ENCODE assay signal across 1 cellular context in genomic region chr12:124805050-124805449, GRCh38.
TF ChIP-seq lines count a peak whose summit lies in the region.

No MANE protein-coding gene starts in this region.

TF ChIP-seq in GM23338, 12 proteins besides CTCF, POLR2A, EP300 and RAD21 (continued from another document):
- TF ChIP-seq, protein P1, sequence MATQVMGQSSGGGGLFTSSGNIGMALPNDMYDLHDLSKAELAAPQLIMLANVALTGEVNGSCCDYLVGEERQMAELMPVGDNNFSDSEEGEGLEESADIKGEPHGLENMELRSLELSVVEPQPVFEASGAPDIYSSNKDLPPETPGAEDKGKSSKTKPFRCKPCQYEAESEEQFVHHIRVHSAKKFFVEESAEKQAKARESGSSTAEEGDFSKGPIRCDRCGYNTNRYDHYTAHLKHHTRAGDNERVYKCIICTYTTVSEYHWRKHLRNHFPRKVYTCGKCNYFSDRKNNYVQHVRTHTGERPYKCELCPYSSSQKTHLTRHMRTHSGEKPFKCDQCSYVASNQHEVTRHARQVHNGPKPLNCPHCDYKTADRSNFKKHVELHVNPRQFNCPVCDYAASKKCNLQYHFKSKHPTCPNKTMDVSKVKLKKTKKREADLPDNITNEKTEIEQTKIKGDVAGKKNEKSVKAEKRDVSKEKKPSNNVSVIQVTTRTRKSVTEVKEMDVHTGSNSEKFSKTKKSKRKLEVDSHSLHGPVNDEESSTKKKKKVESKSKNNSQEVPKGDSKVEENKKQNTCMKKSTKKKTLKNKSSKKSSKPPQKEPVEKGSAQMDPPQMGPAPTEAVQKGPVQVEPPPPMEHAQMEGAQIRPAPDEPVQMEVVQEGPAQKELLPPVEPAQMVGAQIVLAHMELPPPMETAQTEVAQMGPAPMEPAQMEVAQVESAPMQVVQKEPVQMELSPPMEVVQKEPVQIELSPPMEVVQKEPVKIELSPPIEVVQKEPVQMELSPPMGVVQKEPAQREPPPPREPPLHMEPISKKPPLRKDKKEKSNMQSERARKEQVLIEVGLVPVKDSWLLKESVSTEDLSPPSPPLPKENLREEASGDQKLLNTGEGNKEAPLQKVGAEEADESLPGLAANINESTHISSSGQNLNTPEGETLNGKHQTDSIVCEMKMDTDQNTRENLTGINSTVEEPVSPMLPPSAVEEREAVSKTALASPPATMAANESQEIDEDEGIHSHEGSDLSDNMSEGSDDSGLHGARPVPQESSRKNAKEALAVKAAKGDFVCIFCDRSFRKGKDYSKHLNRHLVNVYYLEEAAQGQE (IDR thresholded peaks at IDR 0.05; ENCODE audit: unreplicated experiment), result no peak
- TF ChIP-seq POLR2AphosphoS5 (IDR thresholded peaks at IDR 0.05; ENCODE audit: low read depth), result no peak
- no peak for TF ChIP-seq ETS1 (IDR thresholded peaks at IDR 0.05)
- no peak for TF ChIP-seq ZNF331 (CRISPR knock-in tag; IDR thresholded peaks at IDR 0.05; ENCODE audit: low read depth)
- TF ChIP-seq NANOG (IDR thresholded peaks at IDR 0.05; ENCODE audit: borderline replicate concordance), result no peak
- no peak for TF ChIP-seq STAT1 (IDR thresholded peaks at IDR 0.05; ENCODE audit: unreplicated experiment)
- no peak for TF ChIP-seq ZNF114 (CRISPR knock-in tag; IDR thresholded peaks at IDR 0.05)
- TF ChIP-seq CREB1 (CRISPR knock-in tag; IDR thresholded peaks at IDR 0.05; ENCODE audit: low read depth), result no peak
